Comparison of ENCODE assay signal across 10 cellular contexts in the genomic region with DNA sequence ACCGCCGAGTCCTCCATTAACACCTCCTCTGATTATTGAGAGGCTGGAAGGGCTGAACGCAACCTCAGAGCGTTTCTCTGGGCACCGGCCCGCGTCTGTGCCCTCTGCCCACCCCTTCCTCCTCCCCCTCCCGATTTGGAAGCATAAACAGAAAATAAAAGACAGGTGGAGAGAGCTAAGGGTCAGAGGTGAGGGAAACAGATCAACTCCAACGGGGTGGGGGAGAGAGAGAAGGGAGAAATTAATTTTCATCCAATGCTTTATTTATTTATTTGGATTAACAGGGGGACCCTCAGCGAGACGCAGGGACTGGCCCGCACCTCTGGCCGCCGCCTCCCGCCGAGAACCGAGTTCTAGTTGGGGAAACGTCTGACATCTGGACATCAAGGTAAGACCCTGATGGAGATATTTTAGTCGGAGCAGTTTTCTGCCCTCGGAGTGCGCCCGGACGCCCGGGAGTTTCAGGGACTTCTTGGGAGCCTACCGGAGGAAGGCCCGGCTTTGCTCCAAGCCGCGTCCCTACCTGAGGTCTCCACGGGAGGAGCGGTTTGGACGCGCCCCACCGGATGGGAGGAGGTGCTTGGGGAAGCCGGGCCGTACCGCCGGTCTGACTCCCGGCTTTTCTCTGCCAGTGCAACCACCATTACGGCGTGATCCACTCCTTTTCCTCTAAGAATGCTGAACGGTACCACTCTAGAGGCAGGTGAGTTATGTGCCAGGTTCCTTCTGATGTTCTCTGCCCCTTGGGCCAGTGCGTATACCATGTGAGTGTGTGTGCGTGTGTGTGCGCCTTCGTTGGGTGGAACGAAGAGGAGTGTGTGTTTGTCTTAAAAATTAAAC. TPM values are rescaled to one million over a fixed set of nuclear protein-coding genes. Genes with fewer than 3 reads are reported as not detected.
A peak's percentile ranks its signal among the peaks of the same experiment; 100 is the strongest.
DNase-seq lines count a peak whose midpoint lies in the region; ATAC-seq and TF ChIP-seq lines count a peak whose summit lies in the region.
"Had no signal": no experiment of that assay in that cellular context is flagged by ENCODE, and none has a peak within 500 bp of the region (broad histone marks: within the 10 kb centered on the region; RNA-seq: fewer than 3 reads in every experiment).

No MANE protein-coding gene starts in this region.

- H3K27me3 Mint-ChIP-seq in IgD-negative memory B cell (peaks cover 88% of the 10 kb centered on the region), progenitor cell of endocrine pancreas (peaks cover 98% of the 10 kb centered on the region)
- peaks cover 90 to 98% (median 93%) of the 10 kb centered on the region in 5 donors for H3K27me3 Mint-ChIP-seq in naive thymus-derived CD4-positive, alpha-beta T cell

- ATAC-seq in naive thymus-derived CD4-positive, alpha-beta T cell = no peak
- ATAC-seq: heart right ventricle had no signal

- H3K4me3 Mint-ChIP-seq in IgD-negative memory B cell = peak overlapping the region; percentile 68 to 96 (median 82)
- H3K4me3 Mint-ChIP-seq in naive thymus-derived CD4-positive, alpha-beta T cell = peak overlapping the region; percentile 57 to 93 (median 79)
- H3K4me3 Mint-ChIP-seq in progenitor cell of endocrine pancreas (ENCODE audit: low read depth) = no peak overlapping the region

- POLR2A ChIA-PET in naive thymus-derived CD4-positive, alpha-beta T cell (lab: Charles Lee) = no interaction called here

- no peaks in the 10 kb centered on the region for H3K36me3 ChIP-seq in naive thymus-derived CD4-positive, alpha-beta T cell (ENCODE audit: control insufficient read depth in 2 of 3, insufficient read depth in 3 of 3, low read length in 3 of 3)
- H3K36me3 ChIP-seq: heart right ventricle had no signal

- no peaks in the 10 kb centered on the region for H3K9me3 ChIP-seq in naive thymus-derived CD4-positive, alpha-beta T cell (ENCODE audit: control insufficient read depth in 2 of 3, low read length in 3 of 3)
- H3K9me3 ChIP-seq: heart right ventricle had no signal

- H3K4me3 ChIP-seq in naive thymus-derived CD4-positive, alpha-beta T cell (ENCODE audit: low read length) = no peak overlapping the region

- peaks cover 50 to 79% of the 10 kb centered on the region in 2 donors for H3K27me3 ChIP-seq in naive thymus-derived CD4-positive, alpha-beta T cell (ENCODE audit: control insufficient read depth in 2 of 2, insufficient read depth in 2 of 2, low read length in 2 of 2)

- H3K27ac Mint-ChIP-seq in IgD-negative memory B cell = peak overlapping the region; percentile 84 to 91 (median 89)
- H3K27ac Mint-ChIP-seq in naive thymus-derived CD4-positive, alpha-beta T cell = peak overlapping the region in 3 of 9 donors; percentile 14 to 88 (median 33)
- no peak overlapping the region for H3K27ac Mint-ChIP-seq in progenitor cell of endocrine pancreas

- intact Hi-C loops in naive thymus-derived CD4-positive, alpha-beta T cell (cut with micrococcal nuclease) = loop anchor here in 1 of 2 donors (1.0 kb wide), 1 partner anchor 7 kb away; no protein-coding TSS in a partner anchor

- H3K9me3 Mint-ChIP-seq in IgD-negative memory B cell (peaks cover 0 to 14% (median 2%) of the 10 kb centered on the region in 3 donors), progenitor cell of endocrine pancreas (ENCODE audit: low read depth) (no peaks in the 10 kb centered on the region)
- H3K9me3 Mint-ChIP-seq in naive thymus-derived CD4-positive, alpha-beta T cell = peaks cover 0 to 10% (median 0%) of the 10 kb centered on the region in 11 donors

- H3K4me1 Mint-ChIP-seq in IgD-negative memory B cell (peaks cover 35 to 74% (median 54%) of the 10 kb centered on the region in 3 donors), progenitor cell of endocrine pancreas (ENCODE audit: low read depth) (peaks cover 16% of the 10 kb centered on the region)
- H3K4me1 Mint-ChIP-seq in naive thymus-derived CD4-positive, alpha-beta T cell = peaks cover 51 to 82% (median 72%) of the 10 kb centered on the region in 7 donors

- H3K36me3 Mint-ChIP-seq in IgD-negative memory B cell (peaks cover 2% of the 10 kb centered on the region), progenitor cell of endocrine pancreas (ENCODE audit: insufficient read depth) (no peaks in the 10 kb centered on the region)
- H3K36me3 Mint-ChIP-seq in naive thymus-derived CD4-positive, alpha-beta T cell = peaks cover 0 to 7% (median 0%) of the 10 kb centered on the region in 5 donors

- DNase-seq in COR-L47 (lab: John Stamatoyannopoulos, UW) (peak; percentile 29), astrocyte of the hippocampus (ENCODE audit: low read depth, low spot score) (peak; percentile 23), DMS114 treated with DMSO at 0.1 percent for 48 hours (lab: John Stamatoyannopoulos, UW; ENCODE audit: unreplicated experiment) (no peak), progenitor cell of endocrine pancreas (ENCODE audit: low spot score, unreplicated experiment) (no peak), NCI-H1092 (lab: John Stamatoyannopoulos, UW) (no peak), NCI-H146 treated with DMSO at 0.1 percent for 48 hours (lab: John Stamatoyannopoulos, UW; ENCODE audit: unreplicated experiment) (no peak)
- DNase-seq in naive thymus-derived CD4-positive, alpha-beta T cell = peak in 2 of 9 donors; percentile 16 to 42
- DNase-seq: heart right ventricle, Karpas-422 had no signal

- no peak overlapping the region for H3K27ac ChIP-seq in naive thymus-derived CD4-positive, alpha-beta T cell (ENCODE audit: low read depth, low read length)
- H3K27ac ChIP-seq: heart right ventricle had no signal

- TF ChIP-seq CTCF in progenitor cell of endocrine pancreas (IDR thresholded peaks at IDR 0.05; ENCODE audit: unreplicated experiment) = no peak

- H3K4me1 ChIP-seq in naive thymus-derived CD4-positive, alpha-beta T cell (ENCODE audit: control insufficient read depth in 2 of 2, insufficient read depth in 2 of 2, low read length in 2 of 2) = peaks cover 49 to 68% of the 10 kb centered on the region in 2 donors

- CTCF ChIA-PET in naive thymus-derived CD4-positive, alpha-beta T cell (lab: Charles Lee) = no interaction called here

RNA-seq across cellular contexts. Expression of gene LHX9, which starts 5.1 kb away (rescaled TPM):
- polyA plus RNA-seq in IgD-negative memory B cell = not detected
- not detected for total RNA-seq in naive thymus-derived CD4-positive, alpha-beta T cell
- not detected for polyA plus RNA-seq in naive thymus-derived CD4-positive, alpha-beta T cell
- not detected in 2 replicates for total RNA-seq in progenitor cell of endocrine pancreas

RNA-seq across cellular contexts. Expression of gene C1orf53, which starts 9.6 kb away (rescaled TPM):
- polyA plus RNA-seq in IgD-negative memory B cell = not detected
- total RNA-seq in naive thymus-derived CD4-positive, alpha-beta T cell = not detected
- polyA plus RNA-seq in naive thymus-derived CD4-positive, alpha-beta T cell = 1 to 10 TPM in 1 of 2 donors, not detected in 1; 1.6 TPM
- 4.0 and 4.3 TPM in 2 replicates for total RNA-seq in progenitor cell of endocrine pancreas

Comparison
In these comparisons a context has a peak if more than half of its experiments do, and no peak if none do; other contexts are left out.
1. DNase-seq: peak in COR-L47 (single experiment) and astrocyte of the hippocampus (single experiment); none in DMS114 treated with DMSO at 0.1 percent for 48 hours (single experiment), progenitor cell of endocrine pancreas (single experiment), NCI-H1092 (single experiment) and NCI-H146 treated with DMSO at 0.1 percent for 48 hours (single experiment).